Comparison of ENCODE assay signal across 1 cellular context in the genomic region with DNA sequence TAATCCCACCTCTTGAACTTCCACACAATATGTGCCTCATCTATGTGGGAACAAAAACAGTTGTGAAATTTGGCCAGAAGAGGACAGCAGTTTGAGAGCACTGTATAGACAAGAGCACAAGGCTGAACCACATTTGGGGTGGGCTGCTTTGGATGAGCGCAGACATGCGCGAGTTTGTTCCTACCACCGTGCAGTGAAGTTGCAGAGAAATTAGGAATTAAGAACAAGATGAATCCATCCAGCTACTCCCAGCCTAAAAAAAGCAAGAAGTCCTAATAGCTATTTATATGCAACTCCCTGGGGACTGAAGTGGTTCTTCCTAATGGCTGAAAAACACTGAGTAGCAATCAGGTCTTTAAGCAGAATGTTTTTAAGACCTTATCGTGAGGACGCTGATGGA.
TF ChIP-seq lines count a peak whose summit lies in the region.

No MANE protein-coding gene starts in this region.

TF ChIP-seq in K562, 482 proteins besides CTCF, POLR2A, EP300 and RAD21:
- TF ChIP-seq BRD9 (IDR thresholded peaks at IDR 0.05; ENCODE audit: low read depth, partially characterized antibody): peak; percentile 32
- no peak for TF ChIP-seq FOS (IDR thresholded peaks at IDR 0.05; ENCODE audit: extremely low read depth, insufficient read length)
- TF ChIP-seq, protein P1, sequence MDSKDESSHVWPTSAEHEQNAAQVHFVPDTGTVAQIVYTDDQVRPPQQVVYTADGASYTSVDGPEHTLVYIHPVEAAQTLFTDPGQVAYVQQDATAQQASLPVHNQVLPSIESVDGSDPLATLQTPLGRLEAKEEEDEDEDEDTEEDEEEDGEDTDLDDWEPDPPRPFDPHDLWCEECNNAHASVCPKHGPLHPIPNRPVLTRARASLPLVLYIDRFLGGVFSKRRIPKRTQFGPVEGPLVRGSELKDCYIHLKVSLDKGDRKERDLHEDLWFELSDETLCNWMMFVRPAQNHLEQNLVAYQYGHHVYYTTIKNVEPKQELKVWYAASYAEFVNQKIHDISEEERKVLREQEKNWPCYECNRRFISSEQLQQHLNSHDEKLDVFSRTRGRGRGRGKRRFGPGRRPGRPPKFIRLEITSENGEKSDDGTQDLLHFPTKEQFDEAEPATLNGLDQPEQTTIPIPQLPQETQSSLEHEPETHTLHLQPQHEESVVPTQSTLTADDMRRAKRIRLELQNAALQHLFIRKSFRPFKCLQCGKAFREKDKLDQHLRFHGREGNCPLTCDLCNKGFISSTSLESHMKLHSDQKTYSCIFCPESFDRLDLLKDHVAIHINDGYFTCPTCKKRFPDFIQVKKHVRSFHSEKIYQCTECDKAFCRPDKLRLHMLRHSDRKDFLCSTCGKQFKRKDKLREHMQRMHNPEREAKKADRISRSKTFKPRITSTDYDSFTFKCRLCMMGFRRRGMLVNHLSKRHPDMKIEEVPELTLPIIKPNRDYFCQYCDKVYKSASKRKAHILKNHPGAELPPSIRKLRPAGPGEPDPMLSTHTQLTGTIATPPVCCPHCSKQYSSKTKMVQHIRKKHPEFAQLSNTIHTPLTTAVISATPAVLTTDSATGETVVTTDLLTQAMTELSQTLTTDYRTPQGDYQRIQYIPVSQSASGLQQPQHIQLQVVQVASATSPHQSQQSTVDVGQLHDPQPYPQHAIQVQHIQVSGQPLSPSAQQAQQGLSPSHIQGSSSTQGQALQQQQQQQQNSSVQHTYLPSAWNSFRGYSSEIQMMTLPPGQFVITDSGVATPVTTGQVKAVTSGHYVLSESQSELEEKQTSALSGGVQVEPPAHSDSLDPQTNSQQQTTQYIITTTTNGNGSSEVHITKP (IDR thresholded peaks at IDR 0.05; ENCODE audit: partially characterized antibody): peak; percentile 90
- TF ChIP-seq ZNF197 (CRISPR knock-in tag; IDR thresholded peaks at IDR 0.05; ENCODE audit: low read depth): no peak
- no peak for TF ChIP-seq COPS2 (conservative IDR thresholded peaks at IDR 0.05)
- TF ChIP-seq, protein P2, sequence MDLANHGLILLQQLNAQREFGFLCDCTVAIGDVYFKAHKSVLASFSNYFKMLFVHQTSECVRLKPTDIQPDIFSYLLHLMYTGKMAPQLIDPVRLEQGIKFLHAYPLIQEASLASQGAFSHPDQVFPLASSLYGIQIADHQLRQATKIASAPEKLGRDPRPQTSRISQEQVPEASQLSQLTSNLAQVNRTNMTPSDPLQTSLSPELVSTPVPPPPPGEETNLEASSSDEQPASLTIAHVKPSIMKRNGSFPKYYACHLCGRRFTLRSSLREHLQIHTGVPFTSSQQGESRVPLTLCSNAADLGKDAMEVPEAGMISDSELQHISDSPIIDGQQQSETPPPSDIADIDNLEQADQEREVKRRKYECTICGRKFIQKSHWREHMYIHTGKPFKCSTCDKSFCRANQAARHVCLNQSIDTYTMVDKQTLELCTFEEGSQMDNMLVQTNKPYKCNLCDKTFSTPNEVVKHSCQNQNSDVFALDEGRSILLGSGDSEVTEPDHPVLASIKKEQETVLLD (IDR thresholded peaks at IDR 0.05): no peak
- peak; percentile 67 to 74 for TF ChIP-seq NRF1 (conservative IDR thresholded peaks at IDR 0.05 in 1 of 2, IDR thresholded peaks at IDR 0.05 in 1 of 2)
- no peak for TF ChIP-seq FOXA3 (CRISPR knock-in tag; conservative IDR thresholded peaks at IDR 0.05 in 1 of 2, IDR thresholded peaks at IDR 0.05 in 1 of 2)
- TF ChIP-seq, protein P3, sequence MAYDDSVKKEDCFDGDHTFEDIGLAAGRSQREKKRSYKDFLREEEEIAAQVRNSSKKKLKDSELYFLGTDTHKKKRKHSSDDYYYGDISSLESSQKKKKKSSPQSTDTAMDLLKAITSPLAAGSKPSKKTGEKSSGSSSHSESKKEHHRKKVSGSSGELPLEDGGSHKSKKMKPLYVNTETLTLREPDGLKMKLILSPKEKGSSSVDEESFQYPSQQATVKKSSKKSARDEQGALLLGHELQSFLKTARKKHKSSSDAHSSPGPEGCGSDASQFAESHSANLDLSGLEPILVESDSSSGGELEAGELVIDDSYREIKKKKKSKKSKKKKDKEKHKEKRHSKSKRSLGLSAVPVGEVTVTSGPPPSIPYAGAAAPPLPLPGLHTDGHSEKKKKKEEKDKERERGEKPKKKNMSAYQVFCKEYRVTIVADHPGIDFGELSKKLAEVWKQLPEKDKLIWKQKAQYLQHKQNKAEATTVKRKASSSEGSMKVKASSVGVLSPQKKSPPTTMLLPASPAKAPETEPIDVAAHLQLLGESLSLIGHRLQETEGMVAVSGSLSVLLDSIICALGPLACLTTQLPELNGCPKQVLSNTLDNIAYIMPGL (CRISPR knock-in tag; IDR thresholded peaks at IDR 0.05): no peak
- 0 out of 2 replicates have a peak, but pooled peaks have one; percentile 14 for TF ChIP-seq ZSCAN29 (IDR thresholded peaks at IDR 0.05)
